ENCODE assay signal across 11 cellular contexts in genomic region chr1:108889016-108889645, GRCh38. TPM values are rescaled to one million over a fixed set of nuclear protein-coding genes. Genes with fewer than 3 reads are reported as not detected.
"Had no signal": no experiment of that assay in that cellular context is flagged by ENCODE, and none has a peak within 500 bp of the region (broad histone marks: within the 10 kb centered on the region; RNA-seq: fewer than 3 reads in every experiment).

No MANE protein-coding gene starts in this region.

RNA-seq across cellular contexts. Expression of gene AKNAD1, which starts 32.2 kb away (rescaled TPM):
- total RNA-seq: activated CD8-positive, alpha-beta memory T cell treated with anti-CD3 and anti-CD28 coated beads for 36 hours; activated T-cell treated with anti-CD3 and anti-CD28 coated beads, Interleukin-2, amount 50 U/mL, for 4 hours; activated T-helper 2 cell treated with anti-CD3 and anti-CD28 coated beads, Interferon-gamma antibody, Interleukin-2, Interleukin-4, amounts not matched to agents 10 μg/mL and 5 μg/mL and 100 μg/mL, durations not matched to agents 14 hours and 24 hours and 36 hours; ascending aorta; glomerular endothelial cell; left lobe of liver; mesenteric fat pad; naive thymus-derived CD4-positive, alpha-beta T cell; spleen; T-helper 1 cell treated with Interleukin-12 subunit alpha and Interleukin-12 subunit beta and Interleukin-4 antibody, amounts not matched to agents 30 ng/mL and 1 ng/mL, for 36 hours; ureter had no signal
